Comparison of ENCODE assay signal across 16 cellular contexts in the genomic region with DNA sequence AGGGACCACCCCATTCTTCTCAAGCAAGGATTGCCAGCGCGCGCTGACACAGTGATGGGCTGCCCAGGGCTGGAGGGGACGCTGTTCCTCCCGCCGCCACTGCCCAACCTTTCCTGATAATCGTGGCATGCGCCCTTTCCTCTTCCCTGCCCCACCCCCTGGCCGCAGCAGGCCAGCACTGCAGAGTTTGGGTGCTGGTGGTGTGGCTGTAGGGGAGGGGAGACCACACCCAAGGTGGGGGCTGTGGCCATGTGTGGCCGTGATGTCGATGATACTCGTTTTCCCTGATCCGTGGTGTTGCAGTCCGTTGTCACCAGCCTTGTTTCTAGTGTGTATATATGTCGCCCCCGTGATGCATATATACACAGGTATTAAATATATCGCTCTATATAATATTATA.
"Had no signal": no experiment of that assay in that cellular context is flagged by ENCODE, and none has a peak within 500 bp of the region (broad histone marks: within the 10 kb centered on the region; RNA-seq: fewer than 3 reads in every experiment).

No MANE protein-coding gene starts in this region.

- H3K27ac ChIP-seq: epithelial cell of prostate, esophagus muscularis mucosa, gastrocnemius medialis, left lung had no signal

- DNase-seq: effector memory CD4-positive, alpha-beta T cell; gastrocnemius medialis; heart right ventricle; hypothalamus; islet precursor cell; lower lobe of right lung; mesenchymal stem cell; naive B cell; posterior cingulate gyrus; small intestine; stimulated activated CD4-positive, alpha-beta T cell treated with anti-CD3 and anti-CD28 coated beads, Interleukin-12 subunit alpha, Interleukin-12 subunit beta, amount 100 ng/mL, for 4 hours; stimulated activated naive CD4-positive, alpha-beta T cell treated with Interleukin-2 at 50 U/mL for 16 hours had no signal

- H3K9me3 Mint-ChIP-seq: naive B cell, type B pancreatic cell had no signal

- H3K27me3 Mint-ChIP-seq: naive B cell, type B pancreatic cell had no signal

- H3K27me3 ChIP-seq: esophagus muscularis mucosa, gastrocnemius medialis, heart right ventricle, left lung had no signal

- H3K4me3 Mint-ChIP-seq: type B pancreatic cell had no signal

- H3K4me1 ChIP-seq: left lung, lower lobe of right lung had no signal

- H3K9me3 ChIP-seq: esophagus muscularis mucosa, gastrocnemius medialis, heart right ventricle, left lung, lower lobe of right lung had no signal

- H3K4me3 ChIP-seq: esophagus muscularis mucosa, gastrocnemius medialis, heart right ventricle, left lung, lower lobe of right lung had no signal

- ATAC-seq: gastrocnemius medialis, left lung, lower lobe of right lung had no signal
